ENCODE assay signal across 12 cellular contexts in the genomic region with DNA sequence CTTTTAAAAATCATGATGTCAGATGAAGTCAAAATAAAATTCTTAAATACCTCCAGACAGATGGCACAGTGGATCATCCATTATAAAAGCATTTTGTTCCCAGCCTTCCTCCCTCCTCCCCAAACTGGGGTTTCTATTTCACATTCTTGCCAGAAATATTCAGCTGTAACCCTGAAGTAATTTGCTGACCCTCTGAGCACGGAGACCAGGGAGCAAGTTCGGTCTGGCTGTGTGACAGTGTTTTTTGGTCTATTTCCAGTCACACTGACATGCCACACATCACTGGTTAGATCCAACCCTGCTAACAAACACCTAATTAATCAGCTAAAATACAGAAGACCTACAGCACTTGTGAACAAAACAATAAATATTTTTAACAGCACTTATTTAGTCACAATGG.
DNase-seq lines count a peak whose midpoint lies in the region; ATAC-seq and TF ChIP-seq lines count a peak whose summit lies in the region.
"Had no signal": no experiment of that assay in that cellular context is flagged by ENCODE, and none has a peak within 500 bp of the region (broad histone marks: within the 10 kb centered on the region; RNA-seq: fewer than 3 reads in every experiment).

No MANE protein-coding gene starts in this region.

- H3K27ac ChIP-seq in ascending aorta (peak overlapping the region; percentile 91 to 95), left ventricle myocardium inferior (replicated peaks) (peak overlapping the region; percentile 69), rectal smooth muscle tissue (ENCODE audit: low read depth, low read length) (peak overlapping the region; percentile 85)

- DNase-seq in AG10803 (ENCODE audit: low read depth) (peak; percentile 53), ascending aorta (ENCODE audit: low spot score in 2 of 2) (no peak), left ventricle myocardium inferior (no peak), DMS53 treated with DMSO at 0.1 percent for 48 hours (lab: John Stamatoyannopoulos, UW; ENCODE audit: unreplicated experiment) (no peak), DMS114 treated with DMSO at 0.1 percent for 48 hours (lab: John Stamatoyannopoulos, UW; ENCODE audit: unreplicated experiment) (no peak), retina (no peak)
- DNase-seq: ACHN; DMS79; NCI-H1092 treated with DMSO at 0.1 percent for 48 hours; stimulated activated CD8-positive, alpha-beta memory T cell treated with anti-CD3 and anti-CD28 coated beads, Interleukin-4, amount 100 ng/mL, for 48 hours had no signal

- no peaks in the 10 kb centered on the region for H3K27me3 ChIP-seq in ascending aorta
- H3K27me3 ChIP-seq in left ventricle myocardium inferior (ENCODE audit: low read depth) = no peaks in the 10 kb centered on the region
- H3K27me3 ChIP-seq in rectal smooth muscle tissue (ENCODE audit: control insufficient read depth, insufficient read depth, low read length) = no peaks in the 10 kb centered on the region

- H3K9ac ChIP-seq in rectal smooth muscle tissue (ENCODE audit: low read length) = no peak overlapping the region

- H3K4me1 ChIP-seq in ascending aorta (peaks cover 6 to 34% of the 10 kb centered on the region in 2 donors), left ventricle myocardium inferior (peaks cover 95% of the 10 kb centered on the region), rectal smooth muscle tissue (ENCODE audit: control insufficient read depth, insufficient read depth, low read length) (peaks cover 37% of the 10 kb centered on the region)

- intact Hi-C loops in ascending aorta (cut with DNase I) (loop anchor here (2.0 kb wide), 1 partner anchor 19 kb away; no protein-coding TSS in a partner anchor), left ventricle myocardium inferior (cut with micrococcal nuclease) (no loop called here)

- peaks cover 15 to 34% of the 10 kb centered on the region in 2 donors for H3K36me3 ChIP-seq in ascending aorta
- H3K36me3 ChIP-seq in left ventricle myocardium inferior = peaks cover 27% of the 10 kb centered on the region
- peaks cover 15% of the 10 kb centered on the region for H3K36me3 ChIP-seq in rectal smooth muscle tissue (ENCODE audit: control insufficient read depth, insufficient read depth, low read length)

- H3K9me3 ChIP-seq in ascending aorta (no peaks in the 10 kb centered on the region), left ventricle myocardium inferior (replicated peaks) (no peaks in the 10 kb centered on the region)

- H3K4me3 ChIP-seq in AG10803 (ENCODE audit: low read length) (no peak overlapping the region), ascending aorta (peak overlapping the region; percentile 51 to 59), left ventricle myocardium inferior (peak overlapping the region; percentile 11), rectal smooth muscle tissue (ENCODE audit: low read length) (no peak overlapping the region)

- TF ChIP-seq CTCF in AG10803 (conservative IDR thresholded peaks at IDR 0.05; ENCODE audit: low read length) (no peak), ascending aorta (IDR thresholded peaks at IDR 0.05) (no peak), left ventricle myocardium inferior (IDR thresholded peaks at IDR 0.05; ENCODE audit: borderline replicate concordance) (no peak)

- ATAC-seq in HG03469 (IDR thresholded peaks at IDR 0.05; ENCODE audit: unreplicated experiment) = no peak

Comparison
In these comparisons a context has a peak if more than half of its experiments do, and no peak if none do; other contexts are left out.
1. H3K4me3 ChIP-seq: peak in ascending aorta (2 of 2) and left ventricle myocardium inferior (single experiment); none in AG10803 (single experiment) and rectal smooth muscle tissue (single experiment).
2. Peak in every context shown above with its lines, with median percentiles within 50 percentile points of each other: H3K27ac ChIP-seq.